ENCODE assay signal across 19 cellular contexts in genomic region chr5:89346573-89346972, GRCh38.
DNase-seq lines count a peak whose midpoint lies in the region; ATAC-seq and TF ChIP-seq lines count a peak whose summit lies in the region.
"Had no signal": no experiment of that assay in that cellular context is flagged by ENCODE, and none has a peak within 500 bp of the region (broad histone marks: within the 10 kb centered on the region; RNA-seq: fewer than 3 reads in every experiment).

No MANE protein-coding gene starts in this region.

- DNase-seq in activated CD8-positive, alpha-beta T cell treated with anti-CD3 and anti-CD28 coated beads for 36 hours, result no peak
- no peak for DNase-seq in activated CD8-positive, alpha-beta T cell treated with anti-CD3 and anti-CD28 coated beads, Interleukin-2, amount 10 ng/mL, durations not matched to agents 7 days and 5 days
- DNase-seq in Jurkat, Clone E6-1 (ENCODE audit: low read depth, low spot score), result peak; percentile 1
- DNase-seq in fibroblast of mammary gland (ENCODE audit: low read depth) (peak; percentile 19), upper lobe of right lung (no peak), NCI-H1105 (lab: John Stamatoyannopoulos, UW) (no peak), right atrium auricular region (ENCODE audit: low spot score) (no peak), NCI-H1092 treated with DMSO at 0.1 percent for 48 hours (lab: John Stamatoyannopoulos, UW) (no peak)
- DNase-seq: 8988T; CD8-positive, alpha-beta T cell; COR-L47; DMS153; DMS79 treated with DMSO at 0.1 percent for 48 hours; EL; HCEC 1CT had no signal

- H3K4me1 Mint-ChIP-seq in activated CD8-positive, alpha-beta T cell treated with anti-CD3 and anti-CD28 coated beads for 36 hours (ENCODE audit: low read depth), result peaks cover 7% of the 10 kb centered on the region
- H3K4me1 Mint-ChIP-seq in activated CD8-positive, alpha-beta T cell treated with anti-CD3 and anti-CD28 coated beads, Interleukin-2, amount 10 ng/mL, durations not matched to agents 7 days and 5 days (ENCODE audit: low read depth), result peaks cover 1% of the 10 kb centered on the region

- no peak overlapping the region for H3K4me3 ChIP-seq in Jurkat, Clone E6-1 (ENCODE audit: low read length)
- H3K4me3 ChIP-seq in fibroblast of mammary gland (ENCODE audit: control insufficient read depth, low read depth, low read length) (no peak overlapping the region), upper lobe of right lung (no peak overlapping the region), right atrium auricular region (no peak overlapping the region)
- H3K4me3 ChIP-seq: K562 had no signal

- H3K27me3 ChIP-seq in upper lobe of right lung, result no peaks in the 10 kb centered on the region
- H3K27me3 ChIP-seq in right atrium auricular region, result no peaks in the 10 kb centered on the region

- no peak overlapping the region for H3K27ac Mint-ChIP-seq in activated CD8-positive, alpha-beta T cell treated with anti-CD3 and anti-CD28 coated beads for 36 hours
- H3K27ac Mint-ChIP-seq in activated CD8-positive, alpha-beta T cell treated with anti-CD3 and anti-CD28 coated beads, Interleukin-2, amount 10 ng/mL, durations not matched to agents 7 days and 5 days, result no peak overlapping the region
- H3K27ac Mint-ChIP-seq: B cell; CD8-positive, alpha-beta T cell had no signal

- H3K36me3 ChIP-seq in upper lobe of right lung, result no peaks in the 10 kb centered on the region
- no peaks in the 10 kb centered on the region for H3K36me3 ChIP-seq in right atrium auricular region

- no peaks in the 10 kb centered on the region for H3K9me3 ChIP-seq in upper lobe of right lung
- no peaks in the 10 kb centered on the region for H3K9me3 ChIP-seq in right atrium auricular region

- CTCF ChIA-PET in activated CD8-positive, alpha-beta T cell treated with anti-CD3 and anti-CD28 coated beads for 36 hours (lab: Charles Lee), result no interaction called here
- CTCF ChIA-PET in activated CD8-positive, alpha-beta T cell treated with anti-CD3 and anti-CD28 coated beads, Interleukin-2, amount 10 ng/mL, durations not matched to agents 7 days and 5 days (lab: Charles Lee), result no interaction called here

- H3K9me3 Mint-ChIP-seq in activated CD8-positive, alpha-beta T cell treated with anti-CD3 and anti-CD28 coated beads for 36 hours, result no peaks in the 10 kb centered on the region
- no peaks in the 10 kb centered on the region for H3K9me3 Mint-ChIP-seq in activated CD8-positive, alpha-beta T cell treated with anti-CD3 and anti-CD28 coated beads, Interleukin-2, amount 10 ng/mL, durations not matched to agents 7 days and 5 days (ENCODE audit: insufficient read depth)
- H3K9me3 Mint-ChIP-seq: CD8-positive, alpha-beta T cell had no signal

- peak; percentile 34 for ATAC-seq in activated CD8-positive, alpha-beta T cell treated with anti-CD3 and anti-CD28 coated beads for 36 hours
- no peak for ATAC-seq in activated CD8-positive, alpha-beta T cell treated with anti-CD3 and anti-CD28 coated beads, Interleukin-2, amount 10 ng/mL, durations not matched to agents 7 days and 5 days
- peak; percentile 62 for ATAC-seq in upper lobe of right lung
- ATAC-seq: CD8-positive, alpha-beta T cell; HepG2; K562 had no signal

- H3K4me1 ChIP-seq in upper lobe of right lung (no peaks in the 10 kb centered on the region), right atrium auricular region (no peaks in the 10 kb centered on the region)

- no peaks in the 10 kb centered on the region for H3K36me3 Mint-ChIP-seq in activated CD8-positive, alpha-beta T cell treated with anti-CD3 and anti-CD28 coated beads for 36 hours (ENCODE audit: low read depth)
- H3K36me3 Mint-ChIP-seq in activated CD8-positive, alpha-beta T cell treated with anti-CD3 and anti-CD28 coated beads, Interleukin-2, amount 10 ng/mL, durations not matched to agents 7 days and 5 days (ENCODE audit: low read depth), result no peaks in the 10 kb centered on the region
- H3K36me3 Mint-ChIP-seq: CD8-positive, alpha-beta T cell had no signal

- H3K27ac ChIP-seq in upper lobe of right lung, result no peak overlapping the region
- H3K27ac ChIP-seq in right atrium auricular region, result no peak overlapping the region
- H3K27ac ChIP-seq: C4-2B had no signal

- no peak for TF ChIP-seq CTCF in activated CD8-positive, alpha-beta T cell treated with anti-CD3 and anti-CD28 coated beads for 36 hours (IDR thresholded peaks at IDR 0.05)
- no peak for TF ChIP-seq CTCF in fibroblast of mammary gland (conservative IDR thresholded peaks at IDR 0.05; ENCODE audit: control insufficient read depth, insufficient read depth, low read depth, low read length)
- TF ChIP-seq CTCF in upper lobe of right lung (IDR thresholded peaks at IDR 0.05), result no peak
- no peak for TF ChIP-seq CTCF in right atrium auricular region (IDR thresholded peaks at IDR 0.05)

- intact Hi-C loops in activated CD8-positive, alpha-beta T cell treated with anti-CD3 and anti-CD28 coated beads for 36 hours (cut with micrococcal nuclease), result no loop called here
- intact Hi-C loops in upper lobe of right lung (cut with DNase I), result no loop called here

- no peak overlapping the region for H3K4me3 Mint-ChIP-seq in activated CD8-positive, alpha-beta T cell treated with anti-CD3 and anti-CD28 coated beads for 36 hours
- H3K4me3 Mint-ChIP-seq in activated CD8-positive, alpha-beta T cell treated with anti-CD3 and anti-CD28 coated beads, Interleukin-2, amount 10 ng/mL, durations not matched to agents 7 days and 5 days, result no peak overlapping the region
- H3K4me3 Mint-ChIP-seq: B cell; CD8-positive, alpha-beta T cell had no signal

- H3K27me3 Mint-ChIP-seq in activated CD8-positive, alpha-beta T cell treated with anti-CD3 and anti-CD28 coated beads for 36 hours, result no peaks in the 10 kb centered on the region
- no peaks in the 10 kb centered on the region for H3K27me3 Mint-ChIP-seq in activated CD8-positive, alpha-beta T cell treated with anti-CD3 and anti-CD28 coated beads, Interleukin-2, amount 10 ng/mL, durations not matched to agents 7 days and 5 days (ENCODE audit: low read depth)
- H3K27me3 Mint-ChIP-seq: B cell had no signal

- POLR2A ChIA-PET in activated CD8-positive, alpha-beta T cell treated with anti-CD3 and anti-CD28 coated beads for 36 hours (lab: Charles Lee), result no interaction called here
- POLR2A ChIA-PET in activated CD8-positive, alpha-beta T cell treated with anti-CD3 and anti-CD28 coated beads, Interleukin-2, amount 10 ng/mL, durations not matched to agents 7 days and 5 days (lab: Charles Lee), result no interaction called here

Comparison
In these comparisons a context has a peak if more than half of its experiments do, and no peak if none do; other contexts are left out.
1. DNase-seq: peak in Jurkat, Clone E6-1 (single experiment) and fibroblast of mammary gland (single experiment); none in activated CD8-positive, alpha-beta T cell treated with anti-CD3 and anti-CD28 coated beads for 36 hours (single experiment), activated CD8-positive, alpha-beta T cell treated with anti-CD3 and anti-CD28 coated beads, Interleukin-2, amount 10 ng/mL, durations not matched to agents 7 days and 5 days (single experiment), upper lobe of right lung (single experiment), NCI-H1105 (single experiment), right atrium auricular region (single experiment) and NCI-H1092 treated with DMSO at 0.1 percent for 48 hours (single experiment).